ENCODE assay signal across 21 cellular contexts in the genomic region with DNA sequence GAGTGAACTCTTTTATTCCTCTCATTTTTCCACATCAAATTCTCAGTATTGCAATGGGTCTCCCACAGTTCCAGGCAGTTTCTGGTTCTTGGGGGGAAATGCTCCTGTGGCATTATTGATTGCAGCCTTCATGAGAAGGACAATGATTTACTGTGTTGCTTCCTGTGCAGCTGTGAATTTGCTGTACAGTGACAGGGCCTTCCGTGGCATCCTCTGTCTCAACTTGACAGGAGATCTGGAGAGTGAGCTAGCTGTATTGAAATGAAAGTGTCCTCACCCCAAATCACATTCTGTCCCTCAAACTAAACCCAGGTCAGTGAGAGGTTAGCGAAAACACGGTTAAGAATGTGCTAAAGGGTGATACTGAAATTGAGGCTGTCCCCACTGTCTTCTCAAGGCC.
DNase-seq lines count a peak whose midpoint lies in the region; ATAC-seq lines count a peak whose summit lies in the region.
"Had no signal": no experiment of that assay in that cellular context is flagged by ENCODE, and none has a peak within 500 bp of the region (broad histone marks: within the 10 kb centered on the region; RNA-seq: fewer than 3 reads in every experiment).

No MANE protein-coding gene starts in this region.

- no peaks in the 10 kb centered on the region for H3K9me3 Mint-ChIP-seq in stimulated activated naive B cell treated with anti-CD40 and anti-IgM and Interleukin-4, amounts not matched to agents 10 μg/mL and 1 μg/mL and 100 μg/mL, for 72 hours
- H3K9me3 Mint-ChIP-seq in activated CD8-positive, alpha-beta memory T cell treated with anti-CD3 and anti-CD28 coated beads, Interleukin-2, amount 10 ng/mL, durations not matched to agents 7 days and 5 days (ENCODE audit: low read depth) = no peaks in the 10 kb centered on the region
- H3K9me3 Mint-ChIP-seq: activated naive CD8-positive, alpha-beta T cell treated with anti-CD3 and anti-CD28 coated beads, Interleukin-2, amount 50 U/mL, for 24 hours; activated T-helper 17 cell treated with anti-CD3 and anti-CD28 coated beads, Interleukin-2, amount 50 U/mL, for 72 hours; naive thymus-derived CD8-positive, alpha-beta T cell; T-helper 2 cell treated with Interferon-gamma antibody and Interleukin-4, amounts not matched to agents 5 μg/mL and 100 μg/mL, for 36 hours had no signal

- ATAC-seq in GM18873 (IDR thresholded peaks at IDR 0.05; ENCODE audit: low FRiP score, unreplicated experiment) (peak; percentile 51), HG02623 (IDR thresholded peaks at IDR 0.05; ENCODE audit: unreplicated experiment) (peak; percentile 28), HG03378 (IDR thresholded peaks at IDR 0.05; ENCODE audit: unreplicated experiment) (peak; percentile 40)
- ATAC-seq in stimulated activated naive B cell treated with anti-CD40 and anti-IgM and Interleukin-4, amounts not matched to agents 10 μg/mL and 1 μg/mL and 100 μg/mL, for 72 hours (replicated peaks) = no peak
- no peak for ATAC-seq in activated CD8-positive, alpha-beta memory T cell treated with anti-CD3 and anti-CD28 coated beads, Interleukin-2, amount 10 ng/mL, durations not matched to agents 7 days and 5 days
- ATAC-seq: activated naive CD8-positive, alpha-beta T cell treated with anti-CD3 and anti-CD28 coated beads, Interleukin-2, amount 50 U/mL, for 24 hours; activated T-helper 17 cell treated with anti-CD3 and anti-CD28 coated beads, Interleukin-2, amount 50 U/mL, for 72 hours; naive thymus-derived CD8-positive, alpha-beta T cell; pancreas; PC-3 had no signal

- H3K27ac ChIP-seq in layer of hippocampus (ENCODE audit: low read depth, low read length) = peak overlapping the region; percentile 59
- H3K27ac ChIP-seq: breast epithelium, pancreas, SJSA1, thoracic aorta had no signal

- H3K4me3 Mint-ChIP-seq in stimulated activated naive B cell treated with anti-CD40 and anti-IgM and Interleukin-4, amounts not matched to agents 10 μg/mL and 1 μg/mL and 100 μg/mL, for 72 hours = no peak overlapping the region
- no peak overlapping the region for H3K4me3 Mint-ChIP-seq in activated CD8-positive, alpha-beta memory T cell treated with anti-CD3 and anti-CD28 coated beads, Interleukin-2, amount 10 ng/mL, durations not matched to agents 7 days and 5 days
- H3K4me3 Mint-ChIP-seq: activated naive CD8-positive, alpha-beta T cell treated with anti-CD3 and anti-CD28 coated beads, Interleukin-2, amount 50 U/mL, for 24 hours; activated T-helper 17 cell treated with anti-CD3 and anti-CD28 coated beads, Interleukin-2, amount 50 U/mL, for 72 hours; naive thymus-derived CD8-positive, alpha-beta T cell; T-helper 2 cell treated with Interferon-gamma antibody and Interleukin-4, amounts not matched to agents 5 μg/mL and 100 μg/mL, for 36 hours had no signal

- H3K36me3 Mint-ChIP-seq in stimulated activated naive B cell treated with anti-CD40 and anti-IgM and Interleukin-4, amounts not matched to agents 10 μg/mL and 1 μg/mL and 100 μg/mL, for 72 hours = no peaks in the 10 kb centered on the region
- no peaks in the 10 kb centered on the region for H3K36me3 Mint-ChIP-seq in activated CD8-positive, alpha-beta memory T cell treated with anti-CD3 and anti-CD28 coated beads, Interleukin-2, amount 10 ng/mL, durations not matched to agents 7 days and 5 days
- H3K36me3 Mint-ChIP-seq: naive thymus-derived CD8-positive, alpha-beta T cell had no signal

- no peaks in the 10 kb centered on the region for H3K27me3 ChIP-seq in layer of hippocampus (ENCODE audit: control insufficient read depth, insufficient read depth, low read length)
- H3K27me3 ChIP-seq: breast epithelium, pancreas had no signal

- H3K27ac Mint-ChIP-seq in stimulated activated naive B cell treated with anti-CD40 and anti-IgM and Interleukin-4, amounts not matched to agents 10 μg/mL and 1 μg/mL and 100 μg/mL, for 72 hours = no peak overlapping the region
- no peak overlapping the region for H3K27ac Mint-ChIP-seq in activated CD8-positive, alpha-beta memory T cell treated with anti-CD3 and anti-CD28 coated beads, Interleukin-2, amount 10 ng/mL, durations not matched to agents 7 days and 5 days
- H3K27ac Mint-ChIP-seq: activated naive CD8-positive, alpha-beta T cell treated with anti-CD3 and anti-CD28 coated beads, Interleukin-2, amount 50 U/mL, for 24 hours; activated T-helper 17 cell treated with anti-CD3 and anti-CD28 coated beads, Interleukin-2, amount 50 U/mL, for 72 hours; naive thymus-derived CD8-positive, alpha-beta T cell; T-helper 2 cell treated with Interferon-gamma antibody and Interleukin-4, amounts not matched to agents 5 μg/mL and 100 μg/mL, for 36 hours had no signal

- CTCF ChIA-PET in activated CD8-positive, alpha-beta memory T cell treated with anti-CD3 and anti-CD28 coated beads, Interleukin-2, amount 10 ng/mL, durations not matched to agents 7 days and 5 days (lab: Charles Lee) = no interaction called here

- no peaks in the 10 kb centered on the region for H3K27me3 Mint-ChIP-seq in stimulated activated naive B cell treated with anti-CD40 and anti-IgM and Interleukin-4, amounts not matched to agents 10 μg/mL and 1 μg/mL and 100 μg/mL, for 72 hours
- H3K27me3 Mint-ChIP-seq in activated CD8-positive, alpha-beta memory T cell treated with anti-CD3 and anti-CD28 coated beads, Interleukin-2, amount 10 ng/mL, durations not matched to agents 7 days and 5 days = no peaks in the 10 kb centered on the region
- H3K27me3 Mint-ChIP-seq: activated naive CD8-positive, alpha-beta T cell treated with anti-CD3 and anti-CD28 coated beads, Interleukin-2, amount 50 U/mL, for 24 hours; activated T-helper 17 cell treated with anti-CD3 and anti-CD28 coated beads, Interleukin-2, amount 50 U/mL, for 72 hours had no signal

- peaks cover 5 to 13% of the 10 kb centered on the region in 2 donors for H3K4me1 Mint-ChIP-seq in stimulated activated naive B cell treated with anti-CD40 and anti-IgM and Interleukin-4, amounts not matched to agents 10 μg/mL and 1 μg/mL and 100 μg/mL, for 72 hours
- H3K4me1 Mint-ChIP-seq in activated CD8-positive, alpha-beta memory T cell treated with anti-CD3 and anti-CD28 coated beads, Interleukin-2, amount 10 ng/mL, durations not matched to agents 7 days and 5 days = no peaks in the 10 kb centered on the region
- H3K4me1 Mint-ChIP-seq: activated naive CD8-positive, alpha-beta T cell treated with anti-CD3 and anti-CD28 coated beads, Interleukin-2, amount 50 U/mL, for 24 hours; activated T-helper 17 cell treated with anti-CD3 and anti-CD28 coated beads, Interleukin-2, amount 50 U/mL, for 72 hours; naive thymus-derived CD8-positive, alpha-beta T cell had no signal

- DNase-seq in stimulated activated naive B cell treated with anti-CD40 and anti-IgM and Interleukin-4, amounts not matched to agents 10 μg/mL and 1 μg/mL and 100 μg/mL, for 72 hours = no peak
- no peak for DNase-seq in activated CD8-positive, alpha-beta memory T cell treated with anti-CD3 and anti-CD28 coated beads, Interleukin-2, amount 10 ng/mL, durations not matched to agents 7 days and 5 days
- DNase-seq in NCI-H2029 (lab: John Stamatoyannopoulos, UW) = no peak
- no peak for DNase-seq in NOMO-1 (lab: John Stamatoyannopoulos, UW; ENCODE audit: unreplicated experiment in 2 of 2)
- DNase-seq: activated CD4-positive, CD25-positive, alpha-beta regulatory T cell treated with anti-CD3 and anti-CD28 coated beads, Interleukin-2, amount 50 U/mL, for 72 hours; activated naive CD8-positive, alpha-beta T cell treated with anti-CD3 and anti-CD28 coated beads, Interleukin-2, amount 50 U/mL, for 24 hours; effector CD4-positive, alpha-beta T cell; mammary epithelial cell; naive thymus-derived CD8-positive, alpha-beta T cell; NCI-H526; pancreas; PC-3 had no signal

Comparison
In these comparisons a context has a peak if more than half of its experiments do, and no peak if none do; other contexts are left out.
1. ATAC-seq: peak in GM18873 (single experiment), HG02623 (single experiment) and HG03378 (single experiment); none in stimulated activated naive B cell treated with anti-CD40 and anti-IgM and Interleukin-4, amounts not matched to agents 10 μg/mL and 1 μg/mL and 100 μg/mL, for 72 hours (0 of 2) and activated CD8-positive, alpha-beta memory T cell treated with anti-CD3 and anti-CD28 coated beads, Interleukin-2, amount 10 ng/mL, durations not matched to agents 7 days and 5 days (single experiment).